In genomic region chr1:191578281-191578680, GRCh38 we compare ENCODE assay signal across 25 cellular contexts.
"Had no signal": no experiment of that assay in that cellular context is flagged by ENCODE, and none has a peak within 500 bp of the region (broad histone marks: within the 10 kb centered on the region; RNA-seq: fewer than 3 reads in every experiment).

No MANE protein-coding gene starts in this region.

- ATAC-seq: lower lobe of right lung; naive thymus-derived CD8-positive, alpha-beta T cell; pancreas; stimulated activated memory B cell treated with anti-CD40 and anti-IgM and Interleukin-4, amounts not matched to agents 10 μg/mL and 1 μg/mL and 100 μg/mL, for 72 hours; stimulated activated naive CD8-positive, alpha-beta T cell treated with anti-CD3 and anti-CD28 coated beads, Interleukin-15, amount 100 ng/mL, for 72 hours had no signal

- H3K4me3 ChIP-seq: hepatocyte, lower lobe of right lung, pancreas, prostate gland, right lobe of liver, smooth muscle cell, testis, thyroid gland, transverse colon, upper lobe of left lung, vagina had no signal

- H3K27me3 ChIP-seq: hepatocyte, pancreas, right lobe of liver, testis, thyroid gland, transverse colon, upper lobe of left lung, vagina had no signal

- DNase-seq: islet precursor cell; lower lobe of right lung; mammary epithelial cell; mesenchymal stem cell; naive thymus-derived CD8-positive, alpha-beta T cell; nucleus accumbens; pancreas; posterior cingulate gyrus; retina; right lobe of liver; stimulated activated CD4-positive, alpha-beta T cell treated with anti-CD3 and anti-CD28 coated beads, Interleukin-1b, Interleukin-23, amount 100 ng/mL, for 48 hours; stimulated activated CD4-positive, alpha-beta T cell treated with anti-CD3 and anti-CD28 coated beads, Interleukin-2, amount 100 ng/mL, for 48 hours; stimulated activated CD4-positive, alpha-beta T cell treated with anti-CD3 and anti-CD28 coated beads, Interleukin-4, amount 100 ng/mL, for 4 hours; stimulated activated CD8-positive, alpha-beta memory T cell treated with anti-CD3 and anti-CD28 coated beads, Interleukin-4, amount 100 ng/mL, for 48 hours; stimulated activated naive CD4-positive, alpha-beta T cell treated with Interleukin-2 at 50 U/mL for 16 hours; stimulated activated naive CD8-positive, alpha-beta T cell treated with anti-CD3 and anti-CD28 coated beads, Interleukin-15, amount 100 ng/mL, for 72 hours; testis; thyroid gland; transverse colon; upper lobe of left lung had no signal

- H3K4me1 ChIP-seq: lower lobe of right lung, pancreas, prostate gland, right lobe of liver, testis, transverse colon, upper lobe of left lung, vagina had no signal

- H3K27ac ChIP-seq: hepatocyte, lower lobe of right lung, pancreas, prostate gland, right lobe of liver, thyroid gland, transverse colon, upper lobe of left lung, vagina had no signal

- H3K9me3 ChIP-seq: lower lobe of right lung, pancreas, prostate gland, right lobe of liver, testis, thyroid gland, transverse colon, upper lobe of left lung, vagina had no signal

- H3K36me3 ChIP-seq: lower lobe of right lung, pancreas, prostate gland, right lobe of liver, thyroid gland, transverse colon, upper lobe of left lung, vagina had no signal
